9 cellular contexts compared by ENCODE assay signal in the genomic region with DNA sequence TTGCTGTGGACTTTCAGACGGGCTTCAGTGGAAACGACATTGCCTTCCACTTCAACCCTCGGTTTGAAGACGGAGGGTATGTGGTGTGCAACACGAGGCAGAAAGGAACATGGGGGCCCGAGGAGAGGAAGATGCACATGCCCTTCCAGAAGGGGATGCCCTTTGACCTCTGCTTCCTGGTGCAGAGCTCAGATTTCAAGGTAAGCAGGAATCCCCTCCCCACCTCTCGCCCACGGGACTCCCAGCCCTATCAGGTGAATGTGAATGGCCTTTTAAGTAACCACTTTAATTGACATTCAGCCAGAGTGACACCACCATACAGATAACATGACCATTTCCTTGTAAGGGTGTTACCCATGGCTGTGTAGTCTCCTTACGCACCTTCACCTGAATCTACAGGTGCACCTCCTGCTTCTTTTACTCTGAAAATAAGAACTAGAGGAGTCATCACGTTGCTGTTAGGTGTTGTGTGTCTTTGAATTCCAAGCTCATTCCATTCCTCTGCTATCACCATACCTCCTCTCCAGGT. TPM values are rescaled to one million over a fixed set of nuclear protein-coding genes. Genes with fewer than 3 reads are reported as not detected.
"Had no signal": no experiment of that assay in that cellular context is flagged by ENCODE, and none has a peak within 500 bp of the region (broad histone marks: within the 10 kb centered on the region; RNA-seq: fewer than 3 reads in every experiment).

No MANE protein-coding gene starts in this region.

RNA-seq across cellular contexts. Expression of a gene that starts 9.4 kb away (rescaled TPM):
- total RNA-seq: OCI-LY7, PC-3, Right ventricle myocardium inferior, Right ventricle myocardium superior, RPMI7951, SJCRH30, SJSA1, SK-MEL-5 had no signal
- polyA plus RNA-seq: SK-N-SH had no signal
